In the genomic region with DNA sequence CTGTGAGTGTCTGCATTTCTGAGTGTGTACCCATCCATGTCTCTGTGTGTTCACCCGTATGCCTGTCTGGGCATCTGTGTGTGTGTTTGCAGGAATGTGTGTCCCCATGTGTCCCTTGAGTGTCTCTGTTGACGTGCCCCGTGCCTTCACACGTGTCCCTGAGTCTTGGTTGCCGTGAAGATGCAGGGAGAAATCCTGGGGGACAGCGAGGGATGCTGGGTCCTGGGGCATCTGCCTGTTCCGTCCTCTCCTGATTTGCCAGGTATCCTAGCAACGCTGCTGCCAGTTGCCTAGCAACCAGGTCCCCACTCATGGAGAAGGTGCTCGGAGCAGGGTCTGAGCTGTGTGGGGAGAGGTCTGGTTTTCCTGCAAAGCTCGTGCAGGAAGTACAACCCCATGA, we compare ENCODE assay signal across 2 cellular contexts.
TF ChIP-seq lines count a peak whose summit lies in the region.

No MANE protein-coding gene starts in this region.

TF ChIP-seq in SK-N-SH, 30 proteins besides CTCF, POLR2A, EP300 and RAD21 (continued from another document):
- TF ChIP-seq NFIC (IDR thresholded peaks at IDR 0.05; ENCODE audit: borderline replicate concordance) (no peak), SIN3A (IDR thresholded peaks at IDR 0.05; ENCODE audit: borderline replicate concordance, low read depth, low read length) (no peak), EZH2phosphoT487 (IDR thresholded peaks at IDR 0.05; ENCODE audit: borderline replicate concordance, low read depth) (no peak)
- TF ChIP-seq, protein P1, sequence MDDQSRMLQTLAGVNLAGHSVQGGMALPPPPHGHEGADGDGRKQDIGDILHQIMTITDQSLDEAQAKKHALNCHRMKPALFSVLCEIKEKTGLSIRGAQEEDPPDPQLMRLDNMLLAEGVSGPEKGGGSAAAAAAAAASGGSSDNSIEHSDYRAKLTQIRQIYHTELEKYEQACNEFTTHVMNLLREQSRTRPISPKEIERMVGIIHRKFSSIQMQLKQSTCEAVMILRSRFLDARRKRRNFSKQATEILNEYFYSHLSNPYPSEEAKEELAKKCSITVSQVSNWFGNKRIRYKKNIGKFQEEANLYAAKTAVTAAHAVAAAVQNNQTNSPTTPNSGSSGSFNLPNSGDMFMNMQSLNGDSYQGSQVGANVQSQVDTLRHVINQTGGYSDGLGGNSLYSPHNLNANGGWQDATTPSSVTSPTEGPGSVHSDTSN (IDR thresholded peaks at IDR 0.05), result no peak
- TF ChIP-seq, protein P2, sequence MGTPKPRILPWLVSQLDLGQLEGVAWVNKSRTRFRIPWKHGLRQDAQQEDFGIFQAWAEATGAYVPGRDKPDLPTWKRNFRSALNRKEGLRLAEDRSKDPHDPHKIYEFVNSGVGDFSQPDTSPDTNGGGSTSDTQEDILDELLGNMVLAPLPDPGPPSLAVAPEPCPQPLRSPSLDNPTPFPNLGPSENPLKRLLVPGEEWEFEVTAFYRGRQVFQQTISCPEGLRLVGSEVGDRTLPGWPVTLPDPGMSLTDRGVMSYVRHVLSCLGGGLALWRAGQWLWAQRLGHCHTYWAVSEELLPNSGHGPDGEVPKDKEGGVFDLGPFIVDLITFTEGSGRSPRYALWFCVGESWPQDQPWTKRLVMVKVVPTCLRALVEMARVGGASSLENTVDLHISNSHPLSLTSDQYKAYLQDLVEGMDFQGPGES (IDR thresholded peaks at IDR 0.05; ENCODE audit: low read depth, low read length), result no peak
- TF ChIP-seq, protein P3, sequence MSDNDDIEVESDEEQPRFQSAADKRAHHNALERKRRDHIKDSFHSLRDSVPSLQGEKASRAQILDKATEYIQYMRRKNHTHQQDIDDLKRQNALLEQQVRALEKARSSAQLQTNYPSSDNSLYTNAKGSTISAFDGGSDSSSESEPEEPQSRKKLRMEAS (IDR thresholded peaks at IDR 0.05; ENCODE audit: low read depth), result no peak
- TF ChIP-seq, protein P4, sequence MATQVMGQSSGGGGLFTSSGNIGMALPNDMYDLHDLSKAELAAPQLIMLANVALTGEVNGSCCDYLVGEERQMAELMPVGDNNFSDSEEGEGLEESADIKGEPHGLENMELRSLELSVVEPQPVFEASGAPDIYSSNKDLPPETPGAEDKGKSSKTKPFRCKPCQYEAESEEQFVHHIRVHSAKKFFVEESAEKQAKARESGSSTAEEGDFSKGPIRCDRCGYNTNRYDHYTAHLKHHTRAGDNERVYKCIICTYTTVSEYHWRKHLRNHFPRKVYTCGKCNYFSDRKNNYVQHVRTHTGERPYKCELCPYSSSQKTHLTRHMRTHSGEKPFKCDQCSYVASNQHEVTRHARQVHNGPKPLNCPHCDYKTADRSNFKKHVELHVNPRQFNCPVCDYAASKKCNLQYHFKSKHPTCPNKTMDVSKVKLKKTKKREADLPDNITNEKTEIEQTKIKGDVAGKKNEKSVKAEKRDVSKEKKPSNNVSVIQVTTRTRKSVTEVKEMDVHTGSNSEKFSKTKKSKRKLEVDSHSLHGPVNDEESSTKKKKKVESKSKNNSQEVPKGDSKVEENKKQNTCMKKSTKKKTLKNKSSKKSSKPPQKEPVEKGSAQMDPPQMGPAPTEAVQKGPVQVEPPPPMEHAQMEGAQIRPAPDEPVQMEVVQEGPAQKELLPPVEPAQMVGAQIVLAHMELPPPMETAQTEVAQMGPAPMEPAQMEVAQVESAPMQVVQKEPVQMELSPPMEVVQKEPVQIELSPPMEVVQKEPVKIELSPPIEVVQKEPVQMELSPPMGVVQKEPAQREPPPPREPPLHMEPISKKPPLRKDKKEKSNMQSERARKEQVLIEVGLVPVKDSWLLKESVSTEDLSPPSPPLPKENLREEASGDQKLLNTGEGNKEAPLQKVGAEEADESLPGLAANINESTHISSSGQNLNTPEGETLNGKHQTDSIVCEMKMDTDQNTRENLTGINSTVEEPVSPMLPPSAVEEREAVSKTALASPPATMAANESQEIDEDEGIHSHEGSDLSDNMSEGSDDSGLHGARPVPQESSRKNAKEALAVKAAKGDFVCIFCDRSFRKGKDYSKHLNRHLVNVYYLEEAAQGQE (IDR thresholded peaks at IDR 0.05; ENCODE audit: low read depth, low read length), result no peak

TF ChIP-seq in SK-N-SH treated with all-trans-retinoic acid at 6 μM for 48 hours, 23 proteins besides CTCF, POLR2A, EP300 and RAD21 (continued from another document):
- TF ChIP-seq ESRRG (CRISPR knock-in tag; IDR thresholded peaks at IDR 0.05), result no peak
- no peak for TF ChIP-seq ZFP30 (CRISPR knock-in tag; IDR thresholded peaks at IDR 0.05)
- no peak for TF ChIP-seq ZNF565 (CRISPR knock-in tag; conservative IDR thresholded peaks at IDR 0.05; ENCODE audit: low read depth)
- TF ChIP-seq ARNTL (CRISPR knock-in tag; IDR thresholded peaks at IDR 0.05; ENCODE audit: borderline replicate concordance, low read depth), result no peak
- no peak for TF ChIP-seq CSDC2 (CRISPR knock-in tag; IDR thresholded peaks at IDR 0.05)
- TF ChIP-seq ZNF70 (CRISPR knock-in tag; IDR thresholded peaks at IDR 0.05), result no peak
- no peak for TF ChIP-seq RARB (CRISPR knock-in tag; IDR thresholded peaks at IDR 0.05)
- TF ChIP-seq, protein P5, sequence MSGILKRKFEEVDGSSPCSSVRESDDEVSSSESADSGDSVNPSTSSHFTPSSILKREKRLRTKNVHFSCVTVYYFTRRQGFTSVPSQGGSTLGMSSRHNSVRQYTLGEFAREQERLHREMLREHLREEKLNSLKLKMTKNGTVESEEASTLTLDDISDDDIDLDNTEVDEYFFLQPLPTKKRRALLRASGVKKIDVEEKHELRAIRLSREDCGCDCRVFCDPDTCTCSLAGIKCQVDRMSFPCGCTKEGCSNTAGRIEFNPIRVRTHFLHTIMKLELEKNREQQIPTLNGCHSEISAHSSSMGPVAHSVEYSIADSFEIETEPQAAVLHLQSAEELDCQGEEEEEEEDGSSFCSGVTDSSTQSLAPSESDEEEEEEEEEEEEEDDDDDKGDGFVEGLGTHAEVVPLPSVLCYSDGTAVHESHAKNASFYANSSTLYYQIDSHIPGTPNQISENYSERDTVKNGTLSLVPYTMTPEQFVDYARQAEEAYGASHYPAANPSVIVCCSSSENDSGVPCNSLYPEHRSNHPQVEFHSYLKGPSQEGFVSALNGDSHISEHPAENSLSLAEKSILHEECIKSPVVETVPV (CRISPR knock-in tag; IDR thresholded peaks at IDR 0.05), result no peak
